18 cellular contexts compared by ENCODE assay signal in the genomic region with DNA sequence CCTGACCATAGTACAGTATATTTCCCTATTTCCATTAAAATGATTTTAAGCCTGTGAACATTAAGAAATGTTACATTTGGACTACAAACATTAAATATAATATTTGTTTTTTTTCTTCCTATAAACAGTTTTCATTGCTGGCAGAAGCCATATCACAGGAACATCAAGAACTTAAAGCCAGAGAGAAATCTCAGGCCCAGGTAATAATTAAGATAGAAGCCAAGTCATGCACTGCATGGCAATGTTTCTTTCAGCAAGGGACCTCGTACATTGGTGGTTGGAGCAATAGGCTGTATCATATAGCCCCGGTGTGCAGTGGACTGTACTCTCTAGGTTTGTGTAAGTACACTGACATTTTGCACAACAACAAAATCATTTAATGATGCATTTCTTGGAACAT. TPM values are rescaled to one million over a fixed set of nuclear protein-coding genes. Genes with fewer than 3 reads are reported as not detected.
DNase-seq lines count a peak whose midpoint lies in the region; ATAC-seq and TF ChIP-seq lines count a peak whose summit lies in the region.
"Had no signal": no experiment of that assay in that cellular context is flagged by ENCODE, and none has a peak within 500 bp of the region (broad histone marks: within the 10 kb centered on the region; RNA-seq: fewer than 3 reads in every experiment).

No MANE protein-coding gene starts in this region.

- no peak overlapping the region for H3K4me3 Mint-ChIP-seq in activated naive CD8-positive, alpha-beta T cell
- no peak overlapping the region for H3K4me3 Mint-ChIP-seq in activated naive CD8-positive, alpha-beta T cell treated with anti-CD3 and anti-CD28 coated beads for 36 hours
- no peak overlapping the region for H3K4me3 Mint-ChIP-seq in activated T-helper 2 cell treated with anti-CD3 and anti-CD28 coated beads, Interferon-gamma antibody, Interleukin-2, Interleukin-4, amounts not matched to agents 10 μg/mL and 5 μg/mL and 100 μg/mL, durations not matched to agents 14 hours and 24 hours and 36 hours (ENCODE audit: low read depth)

- peaks cover 2% of the 10 kb centered on the region for H3K36me3 Mint-ChIP-seq in activated naive CD8-positive, alpha-beta T cell
- H3K36me3 Mint-ChIP-seq in activated naive CD8-positive, alpha-beta T cell treated with anti-CD3 and anti-CD28 coated beads for 36 hours = peaks cover 12% of the 10 kb centered on the region
- H3K36me3 Mint-ChIP-seq in activated T-helper 2 cell treated with anti-CD3 and anti-CD28 coated beads, Interferon-gamma antibody, Interleukin-2, Interleukin-4, amounts not matched to agents 10 μg/mL and 5 μg/mL and 100 μg/mL, durations not matched to agents 14 hours and 24 hours and 36 hours (ENCODE audit: low read depth) = peaks cover 64% of the 10 kb centered on the region

- H3K9me3 Mint-ChIP-seq in activated naive CD8-positive, alpha-beta T cell (ENCODE audit: low read depth) = no peaks in the 10 kb centered on the region
- H3K9me3 Mint-ChIP-seq in activated naive CD8-positive, alpha-beta T cell treated with anti-CD3 and anti-CD28 coated beads for 36 hours = no peaks in the 10 kb centered on the region
- no peaks in the 10 kb centered on the region for H3K9me3 Mint-ChIP-seq in activated T-helper 2 cell treated with anti-CD3 and anti-CD28 coated beads, Interferon-gamma antibody, Interleukin-2, Interleukin-4, amounts not matched to agents 10 μg/mL and 5 μg/mL and 100 μg/mL, durations not matched to agents 14 hours and 24 hours and 36 hours

- TF ChIP-seq CTCF in LNCaP clone FGC (IDR thresholded peaks at IDR 0.05; ENCODE audit: control insufficient read depth, extremely low read depth, insufficient read depth) = no peak
- no peak for TF ChIP-seq CTCF in dorsolateral prefrontal cortex (IDR thresholded peaks at IDR 0.05 in 54 of 56, conservative IDR thresholded peaks at IDR 0.05 in 2 of 56; ENCODE audit: low read depth in 1 of 56, partially characterized antibody in 56 of 56)

- WGBS in aorta, 2 donors = 74 to 79% methylated on average over 2 of the region's 2 CpGs

- DNase-seq in activated naive CD8-positive, alpha-beta T cell treated with anti-CD3 and anti-CD28 coated beads for 36 hours = no peak
- DNase-seq in LNCaP clone FGC (ENCODE audit: low read depth) (peak; percentile 77), aorta (no peak), dorsolateral prefrontal cortex (no peak)
- DNase-seq in activated T-helper 2 cell treated with anti-CD3 and anti-CD28 coated beads, Interferon-gamma antibody, Interleukin-2, Interleukin-4, amounts not matched to agents 10 μg/mL and 5 μg/mL and 100 μg/mL, durations not matched to agents 14 hours and 24 hours and 36 hours (ENCODE audit: low spot score) = no peak
- DNase-seq: ACHN, C1 segment of cervical spinal cord, DMS79, MG63, NCI-H1048, NCI-H1436 treated with DMSO at 0.1 percent for 48 hours, NCI-H2029, NCI-H345, NCI-H524 treated with DMSO at 0.1 percent for 48 hours, PC-9 had no signal

- H3K4me1 Mint-ChIP-seq in activated naive CD8-positive, alpha-beta T cell (ENCODE audit: low read depth) = no peaks in the 10 kb centered on the region
- peaks cover 5% of the 10 kb centered on the region for H3K4me1 Mint-ChIP-seq in activated naive CD8-positive, alpha-beta T cell treated with anti-CD3 and anti-CD28 coated beads for 36 hours
- peaks cover 7% of the 10 kb centered on the region for H3K4me1 Mint-ChIP-seq in activated T-helper 2 cell treated with anti-CD3 and anti-CD28 coated beads, Interferon-gamma antibody, Interleukin-2, Interleukin-4, amounts not matched to agents 10 μg/mL and 5 μg/mL and 100 μg/mL, durations not matched to agents 14 hours and 24 hours and 36 hours (ENCODE audit: low read depth)

- no peak for ATAC-seq in aorta (ENCODE audit: low FRiP score)

- intact Hi-C loops in activated T-helper 2 cell treated with anti-CD3 and anti-CD28 coated beads, Interferon-gamma antibody, Interleukin-2, Interleukin-4, amounts not matched to agents 10 μg/mL and 5 μg/mL and 100 μg/mL, durations not matched to agents 14 hours and 24 hours and 36 hours (cut with micrococcal nuclease) = no loop called here
- intact Hi-C loops in aorta (cut with DNase I) = no loop called here
- intact Hi-C loops in dorsolateral prefrontal cortex (cut with DNase I) = no loop called here

- H3K4me3 ChIP-seq in LNCaP clone FGC (ENCODE audit: low read depth, low read length) (no peak overlapping the region), aorta (ENCODE audit: low read length in 2 of 2) (no peak overlapping the region), dorsolateral prefrontal cortex (no peak overlapping the region)
- H3K4me3 ChIP-seq: MG63, PC-9 had no signal

- H3K27me3 ChIP-seq in aorta (ENCODE audit: control insufficient read depth in 1 of 2, insufficient read depth in 2 of 2, low read length in 1 of 2) (no peaks in the 10 kb centered on the region), dorsolateral prefrontal cortex (no peaks in the 10 kb centered on the region)
- H3K27me3 ChIP-seq: MG63 had no signal

- no peaks in the 10 kb centered on the region for H3K4me1 ChIP-seq in aorta (ENCODE audit: control insufficient read depth in 1 of 2, insufficient read depth in 2 of 2, low read length in 2 of 2)

- H3K27ac ChIP-seq in angular gyrus (ENCODE audit: low read depth, low read length) = peak overlapping the region; percentile 44
- H3K27ac ChIP-seq in aorta (ENCODE audit: low read depth in 1 of 2, low read length in 2 of 2) = no peak overlapping the region
- peak overlapping the region in 15 of 59 donors; percentile 1 to 53 (median 30) for H3K27ac ChIP-seq in dorsolateral prefrontal cortex
- H3K27ac ChIP-seq: PC-9, RWPE1 had no signal

- H3K27ac Mint-ChIP-seq in activated naive CD8-positive, alpha-beta T cell = peak overlapping the region; percentile 55
- no peak overlapping the region for H3K27ac Mint-ChIP-seq in activated naive CD8-positive, alpha-beta T cell treated with anti-CD3 and anti-CD28 coated beads for 36 hours
- H3K27ac Mint-ChIP-seq in activated T-helper 2 cell treated with anti-CD3 and anti-CD28 coated beads, Interferon-gamma antibody, Interleukin-2, Interleukin-4, amounts not matched to agents 10 μg/mL and 5 μg/mL and 100 μg/mL, durations not matched to agents 14 hours and 24 hours and 36 hours = no peak overlapping the region

- H3K9me3 ChIP-seq in aorta (ENCODE audit: control insufficient read depth, low read length) = no peaks in the 10 kb centered on the region
- H3K9me3 ChIP-seq: MG63 had no signal

- peaks cover 8 to 23% of the 10 kb centered on the region in 2 donors for H3K36me3 ChIP-seq in aorta (ENCODE audit: control insufficient read depth in 1 of 2, insufficient read depth in 2 of 2, low read length in 1 of 2)

- no peaks in the 10 kb centered on the region for H3K27me3 Mint-ChIP-seq in activated naive CD8-positive, alpha-beta T cell
- no peaks in the 10 kb centered on the region for H3K27me3 Mint-ChIP-seq in activated naive CD8-positive, alpha-beta T cell treated with anti-CD3 and anti-CD28 coated beads for 36 hours
- no peaks in the 10 kb centered on the region for H3K27me3 Mint-ChIP-seq in activated T-helper 2 cell treated with anti-CD3 and anti-CD28 coated beads, Interferon-gamma antibody, Interleukin-2, Interleukin-4, amounts not matched to agents 10 μg/mL and 5 μg/mL and 100 μg/mL, durations not matched to agents 14 hours and 24 hours and 36 hours (ENCODE audit: low read depth)

RNA-seq across cellular contexts. Expression of a gene that starts 30.1 kb away (rescaled TPM):
- total RNA-seq in activated naive CD8-positive, alpha-beta T cell treated with anti-CD3 and anti-CD28 coated beads for 36 hours = 10 to 100 TPM; 39.3 to 39.7 TPM
- total RNA-seq in activated T-helper 2 cell treated with anti-CD3 and anti-CD28 coated beads, Interferon-gamma antibody, Interleukin-2, Interleukin-4, amounts not matched to agents 10 μg/mL and 5 μg/mL and 100 μg/mL, durations not matched to agents 14 hours and 24 hours and 36 hours = 44.9 and 45.2 TPM in 2 replicates
- 10 to 100 TPM; 39.7 to 49.8 TPM for total RNA-seq in aorta
- 10 to 100 TPM; 22.7 to 96.4 TPM for polyA plus RNA-seq in aorta
- total RNA-seq in dorsolateral prefrontal cortex = 10 to 100 TPM; 38.9 to 94.4 (median 62.9) TPM

RNA-seq across cellular contexts. Expression of a gene that starts 30.8 kb away (rescaled TPM):
- 100 to 1,000 TPM; 719 to 745 TPM for total RNA-seq in activated naive CD8-positive, alpha-beta T cell treated with anti-CD3 and anti-CD28 coated beads for 36 hours
- 899 and 902 TPM in 2 replicates for total RNA-seq in activated T-helper 2 cell treated with anti-CD3 and anti-CD28 coated beads, Interferon-gamma antibody, Interleukin-2, Interleukin-4, amounts not matched to agents 10 μg/mL and 5 μg/mL and 100 μg/mL, durations not matched to agents 14 hours and 24 hours and 36 hours
- total RNA-seq in aorta = 100 to 1,000 TPM; 901 to 936 TPM
- polyA plus RNA-seq in aorta = 100 to 1,000 TPM; 213 to 952 TPM
- total RNA-seq in dorsolateral prefrontal cortex = 100 to 1,000 TPM; 557 to 873 (median 694) TPM

RNA-seq across cellular contexts. Expression of a gene that starts 40.1 kb away (rescaled TPM):
- total RNA-seq in activated naive CD8-positive, alpha-beta T cell treated with anti-CD3 and anti-CD28 coated beads for 36 hours = 10 to 100 TPM; 28.6 to 32.8 TPM
- total RNA-seq in activated T-helper 2 cell treated with anti-CD3 and anti-CD28 coated beads, Interferon-gamma antibody, Interleukin-2, Interleukin-4, amounts not matched to agents 10 μg/mL and 5 μg/mL and 100 μg/mL, durations not matched to agents 14 hours and 24 hours and 36 hours = 29.6 and 33.8 TPM in 2 replicates
- 10 to 100 TPM; 12.8 to 20.6 TPM for total RNA-seq in aorta
- 10 to 100 TPM; 10.0 to 19.2 TPM for polyA plus RNA-seq in aorta
- total RNA-seq in dorsolateral prefrontal cortex = 10 to 100 TPM in 105 of 120 experiments, 1 to 10 TPM in 15; 5.9 to 25.5 (median 12.7) TPM
